In genomic region chr11:10309163-10310093, GRCh38 we compare ENCODE assay signal across 8 cellular contexts. TPM values are rescaled to one million over a fixed set of nuclear protein-coding genes. Genes with fewer than 3 reads are reported as not detected.
DNase-seq lines count a peak whose midpoint lies in the region; ATAC-seq, FAIRE-seq and TF ChIP-seq lines count a peak whose summit lies in the region.

No MANE protein-coding gene starts in this region.

- intact Hi-C loops in gastrocnemius medialis (cut with DNase I; ENCODE audit: low total_unique reads) = loop anchor here (1.0 to 10.0 kb wide), 10 partner anchors 42 to 695 kb away; partner anchors contain the start of gene AMPD3

- in situ Hi-C loops in SK-MEL-5 (cut with HindIII; ENCODE audit: low pct_unique_long_range_greater_than_20kb, low sequenced_read_pairs) = no loop called here
- in situ Hi-C loops in gastrocnemius medialis (cut with MboI; ENCODE audit: low sequenced_read_pairs in 4 of 4) = loop anchor here (10.0 to 25.0 kb wide), 7 partner anchors 55 to 547 kb away; no protein-coding TSS in a partner anchor

- peaks cover 13% of the 10 kb centered on the region for H3K4me1 ChIP-seq in foreskin keratinocyte
- H3K4me1 ChIP-seq in gastrocnemius medialis = peaks cover 34 to 48% of the 10 kb centered on the region in 2 donors
- H3K4me1 ChIP-seq in effector memory CD4-positive, alpha-beta T cell (ENCODE audit: control insufficient read depth, insufficient read depth, low read length, poor library complexity, severe bottlenecking) = peaks cover 35% of the 10 kb centered on the region

- no peak for DNase-seq in GM12891 (ENCODE audit: insufficient read length, low spot score)
- DNase-seq in SK-MEL-5 (ENCODE audit: low read depth, low spot score) = peak; percentile 99
- peak in 1 of 2 donors; percentile 82 for DNase-seq in foreskin keratinocyte
- DNase-seq in gastrocnemius medialis = peak; percentile 85 to 94
- DNase-seq in effector memory CD4-positive, alpha-beta T cell = no peak
- no peak for DNase-seq in glutamatergic neuron

- H3K27me3 ChIP-seq in foreskin keratinocyte = no peaks in the 10 kb centered on the region
- H3K27me3 ChIP-seq in gastrocnemius medialis = peaks cover 0 to 5% (median 0%) of the 10 kb centered on the region in 3 donors
- peaks cover 12% of the 10 kb centered on the region for H3K27me3 ChIP-seq in effector memory CD4-positive, alpha-beta T cell (replicated peaks; ENCODE audit: control insufficient read depth, insufficient read depth, low read length, poor library complexity, severe bottlenecking)

- H3K27me3 Mint-ChIP-seq in glutamatergic neuron (ENCODE audit: unreplicated experiment) = peaks cover 12% of the 10 kb centered on the region

- no peak overlapping the region for H3K4me3 Mint-ChIP-seq in glutamatergic neuron (ENCODE audit: unreplicated experiment)

- no peaks in the 10 kb centered on the region for H3K36me3 ChIP-seq in gastrocnemius medialis
- no peaks in the 10 kb centered on the region for H3K36me3 ChIP-seq in effector memory CD4-positive, alpha-beta T cell (ENCODE audit: control insufficient read depth, insufficient read depth, low read length)

- H3K27ac Mint-ChIP-seq in glutamatergic neuron (ENCODE audit: unreplicated experiment) = no peak overlapping the region

- H3K9me3 Mint-ChIP-seq in glutamatergic neuron (ENCODE audit: unreplicated experiment) = peaks cover 2% of the 10 kb centered on the region

- no peak for TF ChIP-seq POLR2A in GM12891 (IDR thresholded peaks at IDR 0.05; ENCODE audit: low read depth, low read length)
- TF ChIP-seq POLR2A in gastrocnemius medialis (IDR thresholded peaks at IDR 0.05) = peak in 1 of 2 donors; percentile 24

- peak; percentile 38 for FAIRE-seq in GM12891 (lab: Jason Lieb, UNC)

- ATAC-seq in foreskin keratinocyte (peak; percentile 38), gastrocnemius medialis (peak; percentile 66 to 79), GM21515 (IDR thresholded peaks at IDR 0.05; ENCODE audit: unreplicated experiment) (no peak), GM21367 (IDR thresholded peaks at IDR 0.05; ENCODE audit: unreplicated experiment) (no peak)

- H3K36me3 Mint-ChIP-seq in glutamatergic neuron (ENCODE audit: unreplicated experiment) = no peaks in the 10 kb centered on the region

- TF ChIP-seq CTCF in foreskin keratinocyte (conservative IDR thresholded peaks at IDR 0.05) (no peak), gastrocnemius medialis (IDR thresholded peaks at IDR 0.05 in 4 of 5, conservative IDR thresholded peaks at IDR 0.05 in 1 of 5) (no peak), glutamatergic neuron (IDR thresholded peaks at IDR 0.05; ENCODE audit: partially characterized antibody, unreplicated experiment) (no peak)

- H3K27ac ChIP-seq in foreskin keratinocyte = no peak overlapping the region
- peak overlapping the region; percentile 85 to 93 (median 89) for H3K27ac ChIP-seq in gastrocnemius medialis
- no peak overlapping the region for H3K27ac ChIP-seq in effector memory CD4-positive, alpha-beta T cell (ENCODE audit: insufficient read depth, low read length, poor library complexity, severe bottlenecking)

- H3K4me1 Mint-ChIP-seq in glutamatergic neuron (ENCODE audit: low read depth, unreplicated experiment) = peaks cover 1% of the 10 kb centered on the region

- no peaks in the 10 kb centered on the region for H3K9me3 ChIP-seq in gastrocnemius medialis
- H3K9me3 ChIP-seq in effector memory CD4-positive, alpha-beta T cell (ENCODE audit: control insufficient read depth, low read length) = no peaks in the 10 kb centered on the region

- H3K4me3 ChIP-seq in gastrocnemius medialis = peak overlapping the region in 1 of 4 donors; percentile 91
- no peak overlapping the region for H3K4me3 ChIP-seq in effector memory CD4-positive, alpha-beta T cell (ENCODE audit: insufficient read depth, low read depth, low read length, poor library complexity, severe bottlenecking)

TF ChIP-seq in GM12891, 5 proteins besides CTCF, POLR2A, EP300 and RAD21:
- TF ChIP-seq POU2F2 (IDR thresholded peaks at IDR 0.05; ENCODE audit: low read depth, low read length) (no peak), SPI1 (IDR thresholded peaks at IDR 0.05; ENCODE audit: low read depth, low read length) (no peak), POLR2AphosphoS5 (IDR thresholded peaks at IDR 0.05; ENCODE audit: low read depth, low read length) (no peak), TAF1 (IDR thresholded peaks at IDR 0.05; ENCODE audit: low read depth, low read length) (no peak), PAX5 (IDR thresholded peaks at IDR 0.05; ENCODE audit: insufficient read depth, low read length, severe bottlenecking) (no peak)

RNA-seq across cellular contexts. Expression of gene ADM, which starts 4.6 kb away (rescaled TPM):
- 2.0 TPM for polyA plus RNA-seq in GM12891 (2012; ENCODE audit: low read depth, missing spikeins)
- 113 and 114 TPM in 2 replicates for total RNA-seq in SK-MEL-5 (2014; rRNA removed; shearing (Covaris generic))
- 67.9 and 68.5 TPM in 2 replicates for polyA plus RNA-seq in SK-MEL-5 (2015; cell fraction: cytosol; rRNA removed)
- polyA plus RNA-seq in SK-MEL-5 (2015; cell fraction: nucleus; rRNA removed) = 255 and 256 TPM in 2 replicates
- 28.7 and 34.1 TPM in 2 replicates for total RNA-seq in foreskin keratinocyte
- 20.8 and 26.6 TPM in 2 replicates for polyA plus RNA-seq in foreskin keratinocyte
- 100 to 1,000 TPM in 1 of 4 donors, 10 to 100 TPM in 3; 40.4 to 194 (median 57.7) TPM for total RNA-seq in gastrocnemius medialis
- total RNA-seq in glutamatergic neuron (ENCODE audit: unreplicated experiment) = 0.22 TPM

RNA-seq across cellular contexts. Expression of gene SBF2, which starts 15.4 kb away (rescaled TPM):
- 1.4 TPM for polyA plus RNA-seq in GM12891 (2012; ENCODE audit: low read depth, missing spikeins)
- 27.8 and 29.6 TPM in 2 replicates for total RNA-seq in SK-MEL-5 (2014; rRNA removed; shearing (Covaris generic))
- polyA plus RNA-seq in SK-MEL-5 (2015; cell fraction: cytosol; rRNA removed) = 21.4 and 28.7 TPM in 2 replicates
- polyA plus RNA-seq in SK-MEL-5 (2015; cell fraction: nucleus; rRNA removed) = 15.3 and 26.7 TPM in 2 replicates
- 21.3 and 22.7 TPM in 2 replicates for total RNA-seq in foreskin keratinocyte
- polyA plus RNA-seq in foreskin keratinocyte = 5.9 and 7.2 TPM in 2 replicates
- 10 to 100 TPM; 19.3 to 28.1 (median 25.8) TPM for total RNA-seq in gastrocnemius medialis
- 30.7 TPM for total RNA-seq in glutamatergic neuron (ENCODE audit: unreplicated experiment)

Comparison
In these comparisons a context has a peak if more than half of its experiments do, and no peak if none do; other contexts are left out.
1. DNase-seq: peak in SK-MEL-5 (single experiment) and gastrocnemius medialis (2 of 2); none in GM12891 (single experiment), effector memory CD4-positive, alpha-beta T cell (0 of 3) and glutamatergic neuron (single experiment).
2. ATAC-seq: peak in foreskin keratinocyte (single experiment) and gastrocnemius medialis (2 of 2); none in GM21515 (single experiment) and GM21367 (single experiment).
3. H3K27ac ChIP-seq: peak in gastrocnemius medialis (4 of 4); none in foreskin keratinocyte (single experiment) and effector memory CD4-positive, alpha-beta T cell (single experiment).
4. RNA of gene ADM, which starts 4.6 kb away (total RNA-seq): 113 to 114 TPM in SK-MEL-5, 40.4 to 194 TPM in gastrocnemius medialis and 28.7 to 34.1 TPM in foreskin keratinocyte; 0.22 TPM in glutamatergic neuron (single experiment); every median in the first group is over 10 times any median in the second.